8 cellular contexts compared by ENCODE assay signal in genomic region chr6:31441368-31442267, GRCh38. TPM values are rescaled to one million over a fixed set of nuclear protein-coding genes. Genes with fewer than 3 reads are reported as not detected.
A peak's percentile ranks its signal among the peaks of the same experiment; 100 is the strongest.
DNase-seq lines count a peak whose midpoint lies in the region; ATAC-seq and TF ChIP-seq lines count a peak whose summit lies in the region.

No MANE protein-coding gene starts in this region.

- H3K9me3 Mint-ChIP-seq in Calu3 (ENCODE audit: low read depth, unreplicated experiment) (peaks cover 8% of the 10 kb centered on the region), HFFc6 (peaks cover 17% of the 10 kb centered on the region)

- H3K27ac Mint-ChIP-seq in Calu3 (ENCODE audit: unreplicated experiment) (no peak overlapping the region), HFFc6 (no peak overlapping the region)

- DNase-seq in Calu3 (peak; percentile 93), HFFc6 (peak; percentile 52), SKM-1 treated with dmso at 0.1 percent for 144 hours (lab: John Stamatoyannopoulos, UW; ENCODE audit: unreplicated experiment) (peak; percentile 40), anterior cingulate cortex (lab: John Stamatoyannopoulos, UW) (peak in 47 of 58 donors; percentile 6 to 86 (median 33)), right cardiac atrium (peak; percentile 83 to 95 (median 93)), retinal pigment epithelial cell (ENCODE audit: low read depth) (no peak)

- H3K4me3 Mint-ChIP-seq in Calu3 (ENCODE audit: low read depth, unreplicated experiment) (no peak overlapping the region), HFFc6 (peak overlapping the region; percentile 56)

- intact Hi-C loops in Calu3 (cut with micrococcal nuclease; ENCODE audit: unreplicated experiment), result loop anchor here (1.0 kb wide), 1 partner anchor 42 kb away; no protein-coding TSS in a partner anchor
- intact Hi-C loops in right cardiac atrium (cut with DNase I), result loop anchor here (2.0 to 5.0 kb wide), 2 partner anchors 44 to 45 kb away; no protein-coding TSS in a partner anchor

- TF ChIP-seq CTCF in Calu3 (IDR thresholded peaks at IDR 0.05; ENCODE audit: unreplicated experiment) (peak; percentile 98), HFFc6 (IDR thresholded peaks at IDR 0.05) (peak; percentile 92), retinal pigment epithelial cell (conservative IDR thresholded peaks at IDR 0.05; ENCODE audit: low read depth, low read length) (peak; percentile 85)

- no peak overlapping the region for H3K4me3 ChIP-seq in right cardiac atrium (ENCODE audit: low read length)
- no peak overlapping the region for H3K4me3 ChIP-seq in retinal pigment epithelial cell (ENCODE audit: low read length)

- H3K4me1 Mint-ChIP-seq in Calu3 (ENCODE audit: low read depth, unreplicated experiment), result peaks cover 8% of the 10 kb centered on the region
- H3K4me1 Mint-ChIP-seq in HFFc6 (ENCODE audit: low read depth), result peaks cover 15% of the 10 kb centered on the region

- no peaks in the 10 kb centered on the region for H3K27me3 ChIP-seq in right cardiac atrium (ENCODE audit: control insufficient read depth, insufficient read depth)

- ATAC-seq in right cardiac atrium (peak; percentile 96 to 98), GM18505 (IDR thresholded peaks at IDR 0.05; ENCODE audit: unreplicated experiment) (no peak), HG03039 (IDR thresholded peaks at IDR 0.05; ENCODE audit: unreplicated experiment) (no peak)

- H3K27me3 Mint-ChIP-seq in Calu3 (ENCODE audit: unreplicated experiment) (peaks cover 90% of the 10 kb centered on the region), HFFc6 (ENCODE audit: insufficient read depth) (no peaks in the 10 kb centered on the region)

- no TSS peak for BruUV-seq in Calu3 (replicated peaks; lab: Mats Ljungman, UMichigan)

- CTCF ChIA-PET in Calu3 (lab: Charles Lee), result interaction anchor here (0.5 to 2.0 kb wide), 16 partner anchors 10 to 735 kb away, joined by 3 to 84 read pairs (median 4); partner anchors contain the start of gene MICA

- H3K36me3 Mint-ChIP-seq in Calu3 (ENCODE audit: insufficient read depth, unreplicated experiment) (no peaks in the 10 kb centered on the region), HFFc6 (ENCODE audit: low read depth) (peaks cover 7% of the 10 kb centered on the region)

- no peaks in the 10 kb centered on the region for H3K4me1 ChIP-seq in right cardiac atrium (ENCODE audit: control insufficient read depth, insufficient read depth, low read length)

- H3K9me3 ChIP-seq in right cardiac atrium (ENCODE audit: control insufficient read depth, low read length), result no peaks in the 10 kb centered on the region

- no peak for TF ChIP-seq POLR2A in GM18505 (IDR thresholded peaks at IDR 0.05; ENCODE audit: borderline replicate concordance, extremely low read depth, insufficient read depth, insufficient read length)

- H3K27ac ChIP-seq in right cardiac atrium (ENCODE audit: low read length), result no peak overlapping the region

- WGBS in right cardiac atrium, result 17% methylated on average over 28 of the region's 28 CpGs

RNA-seq across cellular contexts. Expression of gene MICA, which starts 38.2 kb away (rescaled TPM):
- 70.2 and 77.1 TPM in 2 replicates for total RNA-seq in Calu3 (2022)
- total RNA-seq in HFFc6 (2021; fragmentation: NEBNext Ultra II Directional; extraction: Animal tissue kit (Norgen Biotek cat#: 25700)), result 10 to 100 TPM; 14.7 to 24.0 (median 17.7) TPM
- 10 to 100 TPM; 10.1 to 13.6 (median 11.3) TPM for total RNA-seq in right cardiac atrium
- polyA plus RNA-seq in right cardiac atrium, result 8.8 TPM

RNA-seq across cellular contexts. Expression of gene MICB, which starts 56.3 kb away (rescaled TPM):
- total RNA-seq in Calu3 (2022) (59.3 and 64.3 TPM in 2 replicates), right cardiac atrium (1 to 10 TPM; 1.6 to 1.8 (median 1.6) TPM)
- 10 to 100 TPM; 16.0 to 26.0 (median 22.6) TPM for total RNA-seq in HFFc6 (2021; fragmentation: NEBNext Ultra II Directional; extraction: Animal tissue kit (Norgen Biotek cat#: 25700))
- 1.2 TPM for polyA plus RNA-seq in right cardiac atrium

Comparison
In these comparisons a context has a peak if more than half of its experiments do, and no peak if none do; other contexts are left out.
1. ATAC-seq: peak in right cardiac atrium (2 of 2); none in GM18505 (single experiment) and HG03039 (single experiment).
2. RNA of gene MICB, which starts 56.3 kb away (total RNA-seq): 59.3 to 64.3 TPM in Calu3 and 16.0 to 26.0 TPM in HFFc6; 1.6 to 1.8 TPM in right cardiac atrium; every median in the first group is over 4 times any median in the second.
3. Peak in every context shown above with its lines, with median percentiles within 50 percentile points of each other: CTCF ChIP-seq.